ENCODE assay signal across 8 cellular contexts in genomic region chr2:101341901-101342624, GRCh38. TPM values are rescaled to one million over a fixed set of nuclear protein-coding genes. Genes with fewer than 3 reads are reported as not detected.
A peak's percentile ranks its signal among the peaks of the same experiment; 100 is the strongest.
DNase-seq lines count a peak whose midpoint lies in the region; ATAC-seq and TF ChIP-seq lines count a peak whose summit lies in the region.

No MANE protein-coding gene starts in this region.

- no peaks in the 10 kb centered on the region for H3K36me3 ChIP-seq in BJ (ENCODE audit: control insufficient read depth, insufficient read depth, low read length)
- no peaks in the 10 kb centered on the region for H3K36me3 ChIP-seq in endodermal cell (ENCODE audit: control insufficient read depth, insufficient read depth, low read length)

- H3K9ac ChIP-seq in endodermal cell (ENCODE audit: extremely low read depth, low read length, poor library complexity, severe bottlenecking), result no peak overlapping the region

- DNase-seq in BJ (ENCODE audit: low read depth), result no peak
- DNase-seq in HFFc6, result peak; percentile 54
- peak; percentile 24 to 54 for DNase-seq in NOMO-1 (lab: John Stamatoyannopoulos, UW; ENCODE audit: unreplicated experiment in 2 of 2)
- DNase-seq in activated CD8-positive, alpha-beta memory T cell treated with anti-CD3 and anti-CD28 coated beads for 24 hours, result peak; percentile 88
- peak; percentile 95 for DNase-seq in endodermal cell
- DNase-seq in mesothelial cell of epicardium (ENCODE audit: low spot score in 2 of 2, unreplicated experiment in 2 of 2), result peak; percentile 57 to 88
- peak; percentile 24 to 51 for DNase-seq in stimulated activated CD8-positive, alpha-beta memory T cell treated with anti-CD3 and anti-CD28 coated beads, Interleukin-4, amount 100 ng/mL, for 4 hours (ENCODE audit: low read depth in 2 of 2, low spot score in 1 of 2)

- peak; percentile 89 for TF ChIP-seq CTCF in BJ (IDR thresholded peaks at IDR 0.05; ENCODE audit: insufficient read depth, low read depth, low read length)
- TF ChIP-seq CTCF in HFFc6 (IDR thresholded peaks at IDR 0.05), result peak; percentile 97
- TF ChIP-seq CTCF in endodermal cell (conservative IDR thresholded peaks at IDR 0.05), result peak; percentile 89
- peak; percentile 87 for TF ChIP-seq CTCF in mesothelial cell of epicardium (IDR thresholded peaks at IDR 0.05; ENCODE audit: unreplicated experiment)

- no peaks in the 10 kb centered on the region for H3K4me1 ChIP-seq in endodermal cell (ENCODE audit: control insufficient read depth, insufficient read depth, low read length)

- ATAC-seq in HG03039 (IDR thresholded peaks at IDR 0.05; ENCODE audit: unreplicated experiment), result no peak

- H3K27me3 Mint-ChIP-seq in HFFc6 (ENCODE audit: insufficient read depth) (peaks cover 6% of the 10 kb centered on the region), endodermal cell (ENCODE audit: insufficient read depth) (peaks cover 2% of the 10 kb centered on the region), mesothelial cell of epicardium (ENCODE audit: low read depth) (no peaks in the 10 kb centered on the region)

- WGBS in endodermal cell (ENCODE audit: insufficient coverage in 1 of 2, insufficient read length in 1 of 2), 2 experiments, result 55 to 63% methylated on average over 10 to 21 of the region's 21 CpGs

- CTCF ChIA-PET in BJ (lab: Yijun Ruan, JAX), result interaction anchor here (0.6 to 2.8 kb wide), 42 partner anchors 9 to 1102 kb away, joined by 3 to 19 read pairs (median 4); partner anchors contain the start of gene CREG2

- H3K9me3 Mint-ChIP-seq in HFFc6 (no peaks in the 10 kb centered on the region), endodermal cell (peaks cover 5% of the 10 kb centered on the region), mesothelial cell of epicardium (no peaks in the 10 kb centered on the region)

- H3K4me1 Mint-ChIP-seq in HFFc6 (ENCODE audit: low read depth) (peaks cover 47% of the 10 kb centered on the region), endodermal cell (peaks cover 28% of the 10 kb centered on the region), mesothelial cell of epicardium (peaks cover 38% of the 10 kb centered on the region)

- H3K4me3 ChIP-seq in BJ (ENCODE audit: low read depth, low read length), result peak overlapping the region; percentile 12; the same call in 1 of the 2 replicates
- no peak overlapping the region for H3K4me3 ChIP-seq in endodermal cell (ENCODE audit: low read length)

- H3K27me3 ChIP-seq in BJ (ENCODE audit: control insufficient read depth, insufficient read depth, low read length) (no peaks in the 10 kb centered on the region), endodermal cell (ENCODE audit: control insufficient read depth, insufficient read depth, low read length, poor library complexity, severe bottlenecking) (no peaks in the 10 kb centered on the region)

- H3K36me3 Mint-ChIP-seq in HFFc6 (ENCODE audit: low read depth), result no peaks in the 10 kb centered on the region
- no peaks in the 10 kb centered on the region for H3K36me3 Mint-ChIP-seq in endodermal cell (ENCODE audit: low read depth)
- H3K36me3 Mint-ChIP-seq in mesothelial cell of epicardium, result no peaks in the 10 kb centered on the region

- no peaks in the 10 kb centered on the region for H3K9me3 ChIP-seq in endodermal cell (ENCODE audit: control insufficient read depth, low read length)

- peak overlapping the region; percentile 76 for H3K4me3 Mint-ChIP-seq in HFFc6
- no peak overlapping the region for H3K4me3 Mint-ChIP-seq in endodermal cell
- H3K4me3 Mint-ChIP-seq in mesothelial cell of epicardium, result no peak overlapping the region

- POLR2A ChIA-PET in BJ (lab: Charles Lee), result no interaction called here

- H3K27ac Mint-ChIP-seq in HFFc6 (no peak overlapping the region), endodermal cell (no peak overlapping the region), mesothelial cell of epicardium (no peak overlapping the region)

- no peak overlapping the region for H3K27ac ChIP-seq in endodermal cell (ENCODE audit: low read depth, low read length)

RNA-seq across cellular contexts. Expression of gene RNF149, which starts 33.6 kb away (rescaled TPM):
- polyA plus RNA-seq in BJ (2011; rRNA removed), result 20.8 and 24.3 TPM in 2 replicates
- 10.6 and 11.2 TPM in 2 replicates for polyA minus RNA-seq in BJ (2011; rRNA and poly(A)+ RNA removed)
- 10 to 100 TPM; 24.6 to 33.4 (median 26.0) TPM for total RNA-seq in HFFc6 (2021; fragmentation: NEBNext Ultra II Directional; extraction: Animal tissue kit (Norgen Biotek cat#: 25700))
- 10 to 100 TPM; 26.4 to 36.3 TPM for total RNA-seq in endodermal cell
- 30.9 TPM for polyA plus RNA-seq in endodermal cell (2013, experiment 1 of 2)
- polyA plus RNA-seq in endodermal cell (2013, experiment 2 of 2), result 26.1 TPM
- total RNA-seq in mesothelial cell of epicardium, result 52.5 to 59.5 TPM (median 57.6 TPM) in 3 replicates

RNA-seq across cellular contexts. Expression of gene CREG2, which starts 45.2 kb away (rescaled TPM):
- polyA plus RNA-seq in BJ (2011; rRNA removed), result not detected in 2 replicates
- polyA minus RNA-seq in BJ (2011; rRNA and poly(A)+ RNA removed), result not detected in 2 replicates
- total RNA-seq in HFFc6 (2021; fragmentation: NEBNext Ultra II Directional; extraction: Animal tissue kit (Norgen Biotek cat#: 25700)), result not detected
- total RNA-seq in endodermal cell (under 1 TPM in 1 of 2 donors, not detected in 1; 0.13 TPM), mesothelial cell of epicardium (0.20 to 0.88 TPM (median 0.42 TPM) in 3 replicates)
- 0.53 TPM for polyA plus RNA-seq in endodermal cell (2013, experiment 1 of 2)
- polyA plus RNA-seq in endodermal cell (2013, experiment 2 of 2), result 0.08 TPM
